In genomic region chr2:162710282-162710891, GRCh38 we compare ENCODE assay signal across 14 cellular contexts.
A peak's percentile ranks its signal among the peaks of the same experiment; 100 is the strongest.
DNase-seq lines count a peak whose midpoint lies in the region; ATAC-seq, FAIRE-seq and TF ChIP-seq lines count a peak whose summit lies in the region.
"Had no signal": no experiment of that assay in that cellular context is flagged by ENCODE, and none has a peak within 500 bp of the region (broad histone marks: within the 10 kb centered on the region; RNA-seq: fewer than 3 reads in every experiment).

No MANE protein-coding gene starts in this region.

- 19 to 42% (median 30%) methylated on average over 3 of the region's 3 CpGs for WGBS in small intestine, 3 donors

- no peaks in the 10 kb centered on the region for H3K27me3 ChIP-seq in small intestine (ENCODE audit: control insufficient read depth in 2 of 2, insufficient read depth in 2 of 2, low read length in 2 of 2)

- H3K36me3 Mint-ChIP-seq in natural killer cell treated with Interleukin-12 subunit alpha and Interleukin-12 subunit beta and Interleukin-15 and Interleukin-18, amount 100 ng/mL, for 72 hours: no peaks in the 10 kb centered on the region
- no peaks in the 10 kb centered on the region for H3K36me3 Mint-ChIP-seq in T-cell
- H3K36me3 Mint-ChIP-seq: CD8-positive, alpha-beta T cell; stimulated activated memory B cell treated with anti-CD40 and anti-IgM and Interleukin-4, amounts not matched to agents 10 μg/mL and 1 μg/mL and 100 μg/mL, for 72 hours had no signal

- no peak for ATAC-seq in natural killer cell treated with Interleukin-12 subunit alpha and Interleukin-12 subunit beta and Interleukin-15 and Interleukin-18, amount 100 ng/mL, for 72 hours
- ATAC-seq in GM18498 (IDR thresholded peaks at IDR 0.05; ENCODE audit: unreplicated experiment) (no peak), T-cell (replicated peaks in 1 of 4) (no peak)
- ATAC-seq: CD8-positive, alpha-beta T cell; stimulated activated memory B cell treated with anti-CD40 and anti-IgM and Interleukin-4, amounts not matched to agents 10 μg/mL and 1 μg/mL and 100 μg/mL, for 72 hours had no signal

- DNase-seq in H4 (ENCODE audit: low spot score) (peak; percentile 13), NCI-H2227 treated with DMSO at 0.1 percent for 48 hours (lab: John Stamatoyannopoulos, UW) (peak; percentile 79), choroid plexus epithelial cell (ENCODE audit: low read depth) (peak; percentile 3), small intestine (peak; percentile 75), T-cell (no peak)
- DNase-seq in natural killer cell treated with Interleukin-12 subunit alpha and Interleukin-12 subunit beta and Interleukin-15 and Interleukin-18, amount 100 ng/mL, for 72 hours (ENCODE audit: low spot score): no peak
- no peak for DNase-seq in activated naive CD4-positive, alpha-beta T cell treated with anti-CD3 and anti-CD28 coated beads, Interleukin-2, amount 50 U/mL, for 16 hours
- DNase-seq: activated CD4-positive, alpha-beta T cell treated with anti-CD3 and anti-CD28 coated beads, Interleukin-2, amount 10 ng/mL, durations not matched to agents 24 days and 14 days; CD8-positive, alpha-beta T cell; cerebellar nuclear complex; NCI-H2171 had no signal

- H3K36me3 ChIP-seq in small intestine (ENCODE audit: control insufficient read depth in 2 of 2, insufficient read depth in 2 of 2, low read length in 2 of 2): no peaks in the 10 kb centered on the region

- no peak overlapping the region for H3K27ac Mint-ChIP-seq in natural killer cell treated with Interleukin-12 subunit alpha and Interleukin-12 subunit beta and Interleukin-15 and Interleukin-18, amount 100 ng/mL, for 72 hours
- no peak overlapping the region for H3K27ac Mint-ChIP-seq in T-cell
- H3K27ac Mint-ChIP-seq: activated CD4-positive, alpha-beta T cell treated with anti-CD3 and anti-CD28 coated beads, Interleukin-2, amount 10 ng/mL, durations not matched to agents 24 days and 14 days; CD8-positive, alpha-beta T cell; stimulated activated memory B cell treated with anti-CD40 and anti-IgM and Interleukin-4, amounts not matched to agents 10 μg/mL and 1 μg/mL and 100 μg/mL, for 72 hours had no signal

- no peaks in the 10 kb centered on the region for H3K27me3 Mint-ChIP-seq in natural killer cell treated with Interleukin-12 subunit alpha and Interleukin-12 subunit beta and Interleukin-15 and Interleukin-18, amount 100 ng/mL, for 72 hours
- H3K27me3 Mint-ChIP-seq in T-cell: no peaks in the 10 kb centered on the region
- H3K27me3 Mint-ChIP-seq: activated CD4-positive, alpha-beta T cell treated with anti-CD3 and anti-CD28 coated beads, Interleukin-2, amount 10 ng/mL, durations not matched to agents 24 days and 14 days; stimulated activated memory B cell treated with anti-CD40 and anti-IgM and Interleukin-4, amounts not matched to agents 10 μg/mL and 1 μg/mL and 100 μg/mL, for 72 hours had no signal

- peak; percentile 23 for FAIRE-seq in small intestine (lab: Jason Lieb, UNC)
- FAIRE-seq: keratinocyte had no signal

- H3K9me3 Mint-ChIP-seq in natural killer cell treated with Interleukin-12 subunit alpha and Interleukin-12 subunit beta and Interleukin-15 and Interleukin-18, amount 100 ng/mL, for 72 hours: peaks cover 14% of the 10 kb centered on the region
- H3K9me3 Mint-ChIP-seq in T-cell: peaks cover 0 to 2% (median 0%) of the 10 kb centered on the region in 3 donors
- H3K9me3 Mint-ChIP-seq: activated CD4-positive, alpha-beta T cell treated with anti-CD3 and anti-CD28 coated beads, Interleukin-2, amount 10 ng/mL, durations not matched to agents 24 days and 14 days; stimulated activated memory B cell treated with anti-CD40 and anti-IgM and Interleukin-4, amounts not matched to agents 10 μg/mL and 1 μg/mL and 100 μg/mL, for 72 hours had no signal

- H3K9me3 ChIP-seq in small intestine (ENCODE audit: control insufficient read depth, low read depth): no peaks in the 10 kb centered on the region

- H3K4me3 ChIP-seq in choroid plexus epithelial cell (ENCODE audit: low read depth, low read length) (no peak overlapping the region), small intestine (ENCODE audit: low read depth in 1 of 2, low read length in 2 of 2) (no peak overlapping the region)

- CTCF ChIA-PET in T-cell (lab: Charles Lee): no interaction called here

- POLR2A ChIA-PET in T-cell (lab: Charles Lee): no interaction called here

- H3K4me1 Mint-ChIP-seq in natural killer cell treated with Interleukin-12 subunit alpha and Interleukin-12 subunit beta and Interleukin-15 and Interleukin-18, amount 100 ng/mL, for 72 hours (ENCODE audit: low read depth in 2 of 2): no peaks in the 10 kb centered on the region
- no peaks in the 10 kb centered on the region for H3K4me1 Mint-ChIP-seq in T-cell
- H3K4me1 Mint-ChIP-seq: activated CD4-positive, alpha-beta T cell treated with anti-CD3 and anti-CD28 coated beads, Interleukin-2, amount 10 ng/mL, durations not matched to agents 24 days and 14 days; stimulated activated memory B cell treated with anti-CD40 and anti-IgM and Interleukin-4, amounts not matched to agents 10 μg/mL and 1 μg/mL and 100 μg/mL, for 72 hours had no signal

- TF ChIP-seq CTCF in choroid plexus epithelial cell (conservative IDR thresholded peaks at IDR 0.05; ENCODE audit: low read depth, low read length): no peak

- H3K27ac ChIP-seq in small intestine (ENCODE audit: low read depth in 1 of 2, low read length in 1 of 2): no peak overlapping the region

- no peak overlapping the region for H3K4me3 Mint-ChIP-seq in natural killer cell treated with Interleukin-12 subunit alpha and Interleukin-12 subunit beta and Interleukin-15 and Interleukin-18, amount 100 ng/mL, for 72 hours
- H3K4me3 Mint-ChIP-seq in T-cell: no peak overlapping the region
- H3K4me3 Mint-ChIP-seq: activated CD4-positive, alpha-beta T cell treated with anti-CD3 and anti-CD28 coated beads, Interleukin-2, amount 10 ng/mL, durations not matched to agents 24 days and 14 days; CD8-positive, alpha-beta T cell; stimulated activated memory B cell treated with anti-CD40 and anti-IgM and Interleukin-4, amounts not matched to agents 10 μg/mL and 1 μg/mL and 100 μg/mL, for 72 hours had no signal

- peaks cover 4 to 5% of the 10 kb centered on the region in 2 donors for H3K4me1 ChIP-seq in small intestine (ENCODE audit: control insufficient read depth in 2 of 2, insufficient read depth in 1 of 2, low read depth in 1 of 2, low read length in 1 of 2)

Comparison
In these comparisons a context has a peak if more than half of its experiments do, and no peak if none do; other contexts are left out.
1. DNase-seq: peak in H4 (single experiment), NCI-H2227 treated with DMSO at 0.1 percent for 48 hours (single experiment), choroid plexus epithelial cell (single experiment) and small intestine (single experiment); none in natural killer cell treated with Interleukin-12 subunit alpha and Interleukin-12 subunit beta and Interleukin-15 and Interleukin-18, amount 100 ng/mL, for 72 hours (single experiment), activated naive CD4-positive, alpha-beta T cell treated with anti-CD3 and anti-CD28 coated beads, Interleukin-2, amount 50 U/mL, for 16 hours (single experiment) and T-cell (0 of 34).